ENCODE assay signal across 8 cellular contexts in the genomic region with DNA sequence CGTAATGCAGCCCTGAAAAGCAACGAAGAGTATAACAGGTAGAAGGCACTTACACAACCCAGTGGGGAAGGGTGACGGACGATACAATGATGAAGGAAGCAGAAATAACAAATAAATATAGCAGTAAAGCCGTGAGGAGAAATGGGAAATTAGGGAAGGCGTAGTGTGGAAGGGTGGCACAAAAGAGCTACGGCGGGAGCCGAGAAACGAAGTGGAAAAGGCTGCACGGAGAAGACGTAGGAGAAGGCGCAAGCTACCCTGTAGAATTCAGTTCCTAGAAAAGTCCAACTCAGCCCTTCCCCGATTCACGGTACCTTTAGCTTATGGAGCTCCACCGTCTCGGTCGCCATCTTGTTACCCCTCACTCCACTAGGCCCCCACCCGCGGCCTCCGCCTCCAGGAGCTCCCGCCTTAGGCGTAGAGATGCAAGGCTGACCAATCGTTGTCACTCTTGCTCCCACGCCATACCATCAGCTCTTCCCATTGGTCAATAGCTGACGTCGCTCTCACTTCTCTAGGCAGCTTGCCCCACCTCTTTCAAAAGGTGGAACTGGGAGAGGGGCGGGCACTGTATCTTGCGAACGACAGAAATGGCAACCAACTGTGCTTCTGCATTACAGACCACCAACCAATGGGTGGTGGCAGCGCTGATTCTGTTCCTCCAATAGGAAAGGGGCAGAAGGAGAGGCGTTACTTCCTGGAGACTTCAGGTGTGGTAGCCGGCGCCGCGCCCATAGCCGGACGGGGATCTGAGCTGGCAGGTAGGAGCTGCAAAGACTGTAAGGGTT. TPM values are rescaled to one million over a fixed set of nuclear protein-coding genes. Genes with fewer than 3 reads are reported as not detected.
DNase-seq lines count a peak whose midpoint lies in the region; ATAC-seq and TF ChIP-seq lines count a peak whose summit lies in the region.

A gene with protein sequence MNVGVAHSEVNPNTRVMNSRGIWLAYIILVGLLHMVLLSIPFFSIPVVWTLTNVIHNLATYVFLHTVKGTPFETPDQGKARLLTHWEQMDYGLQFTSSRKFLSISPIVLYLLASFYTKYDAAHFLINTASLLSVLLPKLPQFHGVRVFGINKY (plus strand): TSS at position 690 of the 788 bp plus-strand sequence. CDS start 959 bp downstream, outside the sequence.
A gene with protein sequence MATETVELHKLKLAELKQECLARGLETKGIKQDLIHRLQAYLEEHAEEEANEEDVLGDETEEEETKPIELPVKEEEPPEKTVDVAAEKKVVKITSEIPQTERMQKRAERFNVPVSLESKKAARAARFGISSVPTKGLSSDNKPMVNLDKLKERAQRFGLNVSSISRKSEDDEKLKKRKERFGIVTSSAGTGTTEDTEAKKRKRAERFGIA (minus strand): TSS at position 373 of the 788 bp plus-strand sequence. CDS start 23 bp downstream, at position 350.

- H3K36me3 ChIP-seq in breast epithelium (no peaks in the 10 kb centered on the region), skeletal muscle tissue (ENCODE audit: control insufficient read depth in 3 of 3, insufficient read depth in 3 of 3, low read length in 3 of 3) (peaks cover 23 to 36% (median 25%) of the 10 kb centered on the region in 3 donors)

- ATAC-seq in GM18907 (IDR thresholded peaks at IDR 0.05; ENCODE audit: unreplicated experiment) (peak; percentile 97), HG03139 (IDR thresholded peaks at IDR 0.05; ENCODE audit: unreplicated experiment) (peak; percentile 96)

- intact Hi-C loops in breast epithelium (cut with DNase I; ENCODE audit: low total_unique reads): no loop called here

- TF ChIP-seq CTCF in AG04450 (IDR thresholded peaks at IDR 0.05; ENCODE audit: low read depth, low read length) (no peak), VCaP (conservative IDR thresholded peaks at IDR 0.05) (no peak), breast epithelium (IDR thresholded peaks at IDR 0.05) (peak in 2 of 3 donors; percentile 9 to 10)

- H3K4me3 ChIP-seq in AG04450 (ENCODE audit: low read depth, low read length) (peak within 1 kb of the TSS; percentile 86), breast epithelium (peak within 1 kb of the TSS; percentile 67 to 93 (median 71)), iPS-18c (ENCODE audit: insufficient read depth, low read depth, low read length) (peak within 1 kb of the TSS; percentile 90), skeletal muscle tissue (ENCODE audit: low read length in 3 of 3) (peak within 1 kb of the TSS; percentile 94 to 99 (median 94))

- DNase-seq in AG04450 (ENCODE audit: low read depth, low spot score) (peak; percentile 99), NCI-H2196 treated with DMSO at 0.1 percent for 48 hours (lab: John Stamatoyannopoulos, UW; ENCODE audit: unreplicated experiment) (peak; percentile 100), breast epithelium (ENCODE audit: low spot score in 2 of 2) (peak; percentile 96 to 100)

- H3K4me1 ChIP-seq in breast epithelium: peaks cover 0 to 17% of the 10 kb centered on the region in 2 donors
- H3K4me1 ChIP-seq in skeletal muscle tissue (ENCODE audit: control insufficient read depth in 3 of 3, insufficient read depth in 3 of 3, low read length in 3 of 3): peaks cover 20 to 28% (median 21%) of the 10 kb centered on the region in 3 donors

- H3K27ac ChIP-seq in AG04450 (ENCODE audit: low read depth, low read length) (peak within 1 kb of the TSS; percentile 59), VCaP (peak within 1 kb of the TSS; percentile 91), breast epithelium (peak within 1 kb of the TSS; percentile 93 to 95), skeletal muscle tissue (ENCODE audit: low read depth, low read length) (peak within 1 kb of the TSS; percentile 90)

- POLR2A ChIA-PET in AG04450 (lab: Yijun Ruan, JAX): interaction anchor here (0.5 to 2.7 kb wide), 15 partner anchors 12 to 156 kb away, joined by 3 to 30 read pairs (median 4); partner anchors contain the start of genes DNAJC14 and RAB5B

- TF ChIP-seq POLR2A in breast epithelium (IDR thresholded peaks at IDR 0.05): peak; percentile 53

- CTCF ChIA-PET in AG04450 (lab: Charles Lee): interaction anchor here (0.6 to 5.3 kb wide), 12 partner anchors 10 to 179 kb away, joined by 3 to 31 read pairs (median 5); no protein-coding TSS in a partner anchor

- H3K27me3 ChIP-seq in AG04450 (ENCODE audit: control insufficient read depth, insufficient read depth, low read length) (no peaks in the 10 kb centered on the region), breast epithelium (no peaks in the 10 kb centered on the region), skeletal muscle tissue (ENCODE audit: control insufficient read depth in 3 of 3, insufficient read depth in 3 of 3, low read length in 3 of 3) (no peaks in the 10 kb centered on the region)

- H3K9ac ChIP-seq in skeletal muscle tissue (ENCODE audit: low read depth in 1 of 3, low read length in 3 of 3): peak within 1 kb of the TSS; percentile 92 to 94 (median 93)

- H3K9me3 ChIP-seq in AG04450 (ENCODE audit: control insufficient read depth, insufficient read depth, low read length) (no peaks in the 10 kb centered on the region), breast epithelium (no peaks in the 10 kb centered on the region), iPS-18c (ENCODE audit: control insufficient read depth, insufficient read depth, low read length) (no peaks in the 10 kb centered on the region), skeletal muscle tissue (ENCODE audit: control insufficient read depth in 3 of 3, low read length in 3 of 3) (no peaks in the 10 kb centered on the region)

RNA-seq across cellular contexts. Expression of the first gene that starts in this region (rescaled TPM):
- polyA plus RNA-seq in AG04450 (2011; rRNA removed): 40.9 and 49.3 TPM in 2 replicates
- 50.3 and 57.7 TPM in 2 replicates for polyA minus RNA-seq in AG04450 (2011; rRNA and poly(A)+ RNA removed)
- total RNA-seq in breast epithelium (10 to 100 TPM; 13.1 to 28.5 (median 21.0) TPM), skeletal muscle tissue (11.0 TPM)

RNA-seq across cellular contexts. Expression of the second gene that starts in this region (rescaled TPM):
- 129 and 178 TPM in 2 replicates for polyA plus RNA-seq in AG04450 (2011; rRNA removed)
- polyA minus RNA-seq in AG04450 (2011; rRNA and poly(A)+ RNA removed): 19.0 and 29.3 TPM in 2 replicates
- total RNA-seq in breast epithelium: 10 to 100 TPM; 54.7 to 64.3 (median 55.3) TPM
- 71.5 TPM for total RNA-seq in skeletal muscle tissue

Comparison
In these comparisons a context has a peak if more than half of its experiments do, and no peak if none do; other contexts are left out.
1. Peak in every context shown above with its lines: DNase-seq, ATAC-seq, H3K4me3 ChIP-seq and H3K27ac ChIP-seq.
2. CTCF ChIP-seq: peak in breast epithelium (2 of 3); none in AG04450 (single experiment) and VCaP (single experiment).